Comparison of ENCODE assay signal across 1 cellular context in the genomic region with DNA sequence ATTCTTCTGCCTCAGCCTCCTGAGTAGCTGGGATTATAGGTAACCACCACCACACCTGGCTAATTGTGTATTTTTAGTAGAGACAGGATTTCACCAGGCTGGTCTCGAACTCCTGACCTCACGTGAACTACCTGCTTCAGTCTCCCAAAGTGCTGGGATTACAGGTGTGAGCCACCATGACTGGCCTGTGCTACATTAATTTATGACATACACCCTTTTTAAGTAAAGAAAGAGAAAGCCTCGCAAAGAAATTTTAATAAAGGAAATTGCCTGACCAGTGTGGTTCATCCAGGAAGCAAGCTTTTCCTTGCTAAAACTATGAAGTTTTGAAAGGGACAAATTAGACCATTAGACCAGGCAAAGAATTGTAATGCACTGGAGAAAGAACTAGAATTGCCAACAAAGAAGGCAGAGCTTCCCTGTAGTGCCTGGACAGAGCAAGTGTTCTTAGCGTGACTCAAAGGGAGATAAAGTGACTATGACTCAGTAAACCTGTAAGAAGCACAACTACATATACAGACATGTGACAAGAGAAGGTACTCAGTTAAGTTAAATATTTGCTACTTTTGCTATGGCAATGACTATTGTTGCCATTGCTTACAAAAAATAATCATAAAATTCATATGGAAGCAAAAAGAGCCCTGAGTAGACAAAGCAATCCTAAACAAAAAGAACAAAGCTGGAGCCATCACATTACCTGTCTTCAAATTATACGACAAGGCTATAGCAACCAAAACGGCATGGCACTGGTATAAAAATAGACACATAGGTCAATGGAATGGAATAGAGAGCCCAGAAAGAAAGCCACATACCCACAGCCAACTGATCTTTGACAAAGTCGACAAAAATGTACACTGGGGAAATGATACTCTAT.
TF ChIP-seq lines count a peak whose summit lies in the region.

No MANE protein-coding gene starts in this region.

TF ChIP-seq in K562, 482 proteins besides CTCF, POLR2A, EP300 and RAD21 (continued from another document and continues in another):
- TF ChIP-seq, protein P1, sequence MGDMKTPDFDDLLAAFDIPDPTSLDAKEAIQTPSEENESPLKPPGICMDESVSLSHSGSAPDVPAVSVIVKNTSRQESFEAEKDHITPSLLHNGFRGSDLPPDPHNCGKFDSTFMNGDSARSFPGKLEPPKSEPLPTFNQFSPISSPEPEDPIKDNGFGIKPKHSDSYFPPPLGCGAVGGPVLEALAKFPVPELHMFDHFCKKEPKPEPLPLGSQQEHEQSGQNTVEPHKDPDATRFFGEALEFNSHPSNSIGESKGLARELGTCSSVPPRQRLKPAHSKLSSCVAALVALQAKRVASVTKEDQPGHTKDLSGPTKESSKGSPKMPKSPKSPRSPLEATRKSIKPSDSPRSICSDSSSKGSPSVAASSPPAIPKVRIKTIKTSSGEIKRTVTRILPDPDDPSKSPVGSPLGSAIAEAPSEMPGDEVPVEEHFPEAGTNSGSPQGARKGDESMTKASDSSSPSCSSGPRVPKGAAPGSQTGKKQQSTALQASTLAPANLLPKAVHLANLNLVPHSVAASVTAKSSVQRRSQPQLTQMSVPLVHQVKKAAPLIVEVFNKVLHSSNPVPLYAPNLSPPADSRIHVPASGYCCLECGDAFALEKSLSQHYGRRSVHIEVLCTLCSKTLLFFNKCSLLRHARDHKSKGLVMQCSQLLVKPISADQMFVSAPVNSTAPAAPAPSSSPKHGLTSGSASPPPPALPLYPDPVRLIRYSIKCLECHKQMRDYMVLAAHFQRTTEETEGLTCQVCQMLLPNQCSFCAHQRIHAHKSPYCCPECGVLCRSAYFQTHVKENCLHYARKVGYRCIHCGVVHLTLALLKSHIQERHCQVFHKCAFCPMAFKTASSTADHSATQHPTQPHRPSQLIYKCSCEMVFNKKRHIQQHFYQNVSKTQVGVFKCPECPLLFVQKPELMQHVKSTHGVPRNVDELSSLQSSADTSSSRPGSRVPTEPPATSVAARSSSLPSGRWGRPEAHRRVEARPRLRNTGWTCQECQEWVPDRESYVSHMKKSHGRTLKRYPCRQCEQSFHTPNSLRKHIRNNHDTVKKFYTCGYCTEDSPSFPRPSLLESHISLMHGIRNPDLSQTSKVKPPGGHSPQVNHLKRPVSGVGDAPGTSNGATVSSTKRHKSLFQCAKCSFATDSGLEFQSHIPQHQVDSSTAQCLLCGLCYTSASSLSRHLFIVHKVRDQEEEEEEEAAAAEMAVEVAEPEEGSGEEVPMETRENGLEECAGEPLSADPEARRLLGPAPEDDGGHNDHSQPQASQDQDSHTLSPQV (IDR thresholded peaks at IDR 0.05), result peak; percentile 97
- TF ChIP-seq, protein P2, sequence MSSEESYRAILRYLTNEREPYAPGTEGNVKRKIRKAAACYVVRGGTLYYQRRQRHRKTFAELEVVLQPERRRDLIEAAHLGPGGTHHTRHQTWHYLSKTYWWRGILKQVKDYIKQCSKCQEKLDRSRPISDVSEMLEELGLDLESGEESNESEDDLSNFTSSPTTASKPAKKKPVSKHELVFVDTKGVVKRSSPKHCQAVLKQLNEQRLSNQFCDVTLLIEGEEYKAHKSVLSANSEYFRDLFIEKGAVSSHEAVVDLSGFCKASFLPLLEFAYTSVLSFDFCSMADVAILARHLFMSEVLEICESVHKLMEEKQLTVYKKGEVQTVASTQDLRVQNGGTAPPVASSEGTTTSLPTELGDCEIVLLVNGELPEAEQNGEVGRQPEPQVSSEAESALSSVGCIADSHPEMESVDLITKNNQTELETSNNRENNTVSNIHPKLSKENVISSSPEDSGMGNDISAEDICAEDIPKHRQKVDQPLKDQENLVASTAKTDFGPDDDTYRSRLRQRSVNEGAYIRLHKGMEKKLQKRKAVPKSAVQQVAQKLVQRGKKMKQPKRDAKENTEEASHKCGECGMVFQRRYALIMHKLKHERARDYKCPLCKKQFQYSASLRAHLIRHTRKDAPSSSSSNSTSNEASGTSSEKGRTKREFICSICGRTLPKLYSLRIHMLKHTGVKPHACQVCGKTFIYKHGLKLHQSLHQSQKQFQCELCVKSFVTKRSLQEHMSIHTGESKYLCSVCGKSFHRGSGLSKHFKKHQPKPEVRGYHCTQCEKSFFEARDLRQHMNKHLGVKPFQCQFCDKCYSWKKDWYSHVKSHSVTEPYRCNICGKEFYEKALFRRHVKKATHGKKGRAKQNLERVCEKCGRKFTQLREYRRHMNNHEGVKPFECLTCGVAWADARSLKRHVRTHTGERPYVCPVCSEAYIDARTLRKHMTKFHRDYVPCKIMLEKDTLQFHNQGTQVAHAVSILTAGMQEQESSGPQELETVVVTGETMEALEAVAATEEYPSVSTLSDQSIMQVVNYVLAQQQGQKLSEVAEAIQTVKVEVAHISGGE (CRISPR knock-in tag; IDR thresholded peaks at IDR 0.05), result peak in 1 of 3 experiments; percentile 42; a peak in 1 of 6 replicates
- TF ChIP-seq GATAD2B (IDR thresholded peaks at IDR 0.05; ENCODE audit: borderline replicate concordance) (peak; percentile 53; the same call in 1 of the 2 replicates), ILF3 (IDR thresholded peaks at IDR 0.05; ENCODE audit: borderline replicate concordance) (peak; percentile 92; the same call in 1 of the 2 replicates), SMARCA4 (IDR thresholded peaks at IDR 0.05) (peak; percentile 92), FOXM1 (IDR thresholded peaks at IDR 0.05; ENCODE audit: low read depth) (no peak), FOXM1 (CRISPR knock-in tag; IDR thresholded peaks at IDR 0.05; ENCODE audit: low read depth) (no peak), MED1 (CRISPR knock-in tag; IDR thresholded peaks at IDR 0.05; ENCODE audit: borderline replicate concordance) (no peak), SIN3A (IDR thresholded peaks at IDR 0.05; ENCODE audit: borderline replicate concordance in 2 of 2, control insufficient read depth in 1 of 2, low read depth in 2 of 2, low read length in 2 of 2) (no peak), BHLHE40 (IDR thresholded peaks at IDR 0.05; ENCODE audit: low read length) (peak; percentile 51; the same call in 1 of the 2 replicates), ELF1 (tag; IDR thresholded peaks at IDR 0.05) (no peak), U2AF2 (optimal IDR thresholded peaks at IDR 0.05; ENCODE audit: low read depth, low read length) (no peak), NELFE (IDR thresholded peaks at IDR 0.05; ENCODE audit: insufficient read depth, insufficient read length) (no peak), TAF7 (tag; IDR thresholded peaks at IDR 0.05) (0 out of 2 replicates have a peak, but pooled peaks have one; percentile 37)
- TF ChIP-seq, protein P3, sequence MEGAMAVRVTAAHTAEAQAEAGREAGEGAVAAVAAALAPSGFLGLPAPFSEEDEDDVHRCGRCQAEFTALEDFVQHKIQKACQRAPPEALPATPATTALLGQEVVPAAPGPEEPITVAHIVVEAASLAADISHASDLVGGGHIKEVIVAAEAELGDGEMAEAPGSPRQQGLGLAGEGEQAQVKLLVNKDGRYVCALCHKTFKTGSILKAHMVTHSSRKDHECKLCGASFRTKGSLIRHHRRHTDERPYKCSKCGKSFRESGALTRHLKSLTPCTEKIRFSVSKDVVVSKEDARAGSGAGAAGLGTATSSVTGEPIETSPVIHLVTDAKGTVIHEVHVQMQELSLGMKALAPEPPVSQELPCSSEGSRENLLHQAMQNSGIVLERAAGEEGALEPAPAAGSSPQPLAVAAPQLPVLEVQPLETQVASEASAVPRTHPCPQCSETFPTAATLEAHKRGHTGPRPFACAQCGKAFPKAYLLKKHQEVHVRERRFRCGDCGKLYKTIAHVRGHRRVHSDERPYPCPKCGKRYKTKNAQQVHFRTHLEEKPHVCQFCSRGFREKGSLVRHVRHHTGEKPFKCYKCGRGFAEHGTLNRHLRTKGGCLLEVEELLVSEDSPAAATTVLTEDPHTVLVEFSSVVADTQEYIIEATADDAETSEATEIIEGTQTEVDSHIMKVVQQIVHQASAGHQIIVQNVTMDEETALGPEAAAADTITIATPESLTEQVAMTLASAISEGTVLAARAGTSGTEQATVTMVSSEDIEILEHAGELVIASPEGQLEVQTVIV (CRISPR knock-in tag; IDR thresholded peaks at IDR 0.05; ENCODE audit: borderline replicate concordance), result no peak
- TF ChIP-seq, protein P4, sequence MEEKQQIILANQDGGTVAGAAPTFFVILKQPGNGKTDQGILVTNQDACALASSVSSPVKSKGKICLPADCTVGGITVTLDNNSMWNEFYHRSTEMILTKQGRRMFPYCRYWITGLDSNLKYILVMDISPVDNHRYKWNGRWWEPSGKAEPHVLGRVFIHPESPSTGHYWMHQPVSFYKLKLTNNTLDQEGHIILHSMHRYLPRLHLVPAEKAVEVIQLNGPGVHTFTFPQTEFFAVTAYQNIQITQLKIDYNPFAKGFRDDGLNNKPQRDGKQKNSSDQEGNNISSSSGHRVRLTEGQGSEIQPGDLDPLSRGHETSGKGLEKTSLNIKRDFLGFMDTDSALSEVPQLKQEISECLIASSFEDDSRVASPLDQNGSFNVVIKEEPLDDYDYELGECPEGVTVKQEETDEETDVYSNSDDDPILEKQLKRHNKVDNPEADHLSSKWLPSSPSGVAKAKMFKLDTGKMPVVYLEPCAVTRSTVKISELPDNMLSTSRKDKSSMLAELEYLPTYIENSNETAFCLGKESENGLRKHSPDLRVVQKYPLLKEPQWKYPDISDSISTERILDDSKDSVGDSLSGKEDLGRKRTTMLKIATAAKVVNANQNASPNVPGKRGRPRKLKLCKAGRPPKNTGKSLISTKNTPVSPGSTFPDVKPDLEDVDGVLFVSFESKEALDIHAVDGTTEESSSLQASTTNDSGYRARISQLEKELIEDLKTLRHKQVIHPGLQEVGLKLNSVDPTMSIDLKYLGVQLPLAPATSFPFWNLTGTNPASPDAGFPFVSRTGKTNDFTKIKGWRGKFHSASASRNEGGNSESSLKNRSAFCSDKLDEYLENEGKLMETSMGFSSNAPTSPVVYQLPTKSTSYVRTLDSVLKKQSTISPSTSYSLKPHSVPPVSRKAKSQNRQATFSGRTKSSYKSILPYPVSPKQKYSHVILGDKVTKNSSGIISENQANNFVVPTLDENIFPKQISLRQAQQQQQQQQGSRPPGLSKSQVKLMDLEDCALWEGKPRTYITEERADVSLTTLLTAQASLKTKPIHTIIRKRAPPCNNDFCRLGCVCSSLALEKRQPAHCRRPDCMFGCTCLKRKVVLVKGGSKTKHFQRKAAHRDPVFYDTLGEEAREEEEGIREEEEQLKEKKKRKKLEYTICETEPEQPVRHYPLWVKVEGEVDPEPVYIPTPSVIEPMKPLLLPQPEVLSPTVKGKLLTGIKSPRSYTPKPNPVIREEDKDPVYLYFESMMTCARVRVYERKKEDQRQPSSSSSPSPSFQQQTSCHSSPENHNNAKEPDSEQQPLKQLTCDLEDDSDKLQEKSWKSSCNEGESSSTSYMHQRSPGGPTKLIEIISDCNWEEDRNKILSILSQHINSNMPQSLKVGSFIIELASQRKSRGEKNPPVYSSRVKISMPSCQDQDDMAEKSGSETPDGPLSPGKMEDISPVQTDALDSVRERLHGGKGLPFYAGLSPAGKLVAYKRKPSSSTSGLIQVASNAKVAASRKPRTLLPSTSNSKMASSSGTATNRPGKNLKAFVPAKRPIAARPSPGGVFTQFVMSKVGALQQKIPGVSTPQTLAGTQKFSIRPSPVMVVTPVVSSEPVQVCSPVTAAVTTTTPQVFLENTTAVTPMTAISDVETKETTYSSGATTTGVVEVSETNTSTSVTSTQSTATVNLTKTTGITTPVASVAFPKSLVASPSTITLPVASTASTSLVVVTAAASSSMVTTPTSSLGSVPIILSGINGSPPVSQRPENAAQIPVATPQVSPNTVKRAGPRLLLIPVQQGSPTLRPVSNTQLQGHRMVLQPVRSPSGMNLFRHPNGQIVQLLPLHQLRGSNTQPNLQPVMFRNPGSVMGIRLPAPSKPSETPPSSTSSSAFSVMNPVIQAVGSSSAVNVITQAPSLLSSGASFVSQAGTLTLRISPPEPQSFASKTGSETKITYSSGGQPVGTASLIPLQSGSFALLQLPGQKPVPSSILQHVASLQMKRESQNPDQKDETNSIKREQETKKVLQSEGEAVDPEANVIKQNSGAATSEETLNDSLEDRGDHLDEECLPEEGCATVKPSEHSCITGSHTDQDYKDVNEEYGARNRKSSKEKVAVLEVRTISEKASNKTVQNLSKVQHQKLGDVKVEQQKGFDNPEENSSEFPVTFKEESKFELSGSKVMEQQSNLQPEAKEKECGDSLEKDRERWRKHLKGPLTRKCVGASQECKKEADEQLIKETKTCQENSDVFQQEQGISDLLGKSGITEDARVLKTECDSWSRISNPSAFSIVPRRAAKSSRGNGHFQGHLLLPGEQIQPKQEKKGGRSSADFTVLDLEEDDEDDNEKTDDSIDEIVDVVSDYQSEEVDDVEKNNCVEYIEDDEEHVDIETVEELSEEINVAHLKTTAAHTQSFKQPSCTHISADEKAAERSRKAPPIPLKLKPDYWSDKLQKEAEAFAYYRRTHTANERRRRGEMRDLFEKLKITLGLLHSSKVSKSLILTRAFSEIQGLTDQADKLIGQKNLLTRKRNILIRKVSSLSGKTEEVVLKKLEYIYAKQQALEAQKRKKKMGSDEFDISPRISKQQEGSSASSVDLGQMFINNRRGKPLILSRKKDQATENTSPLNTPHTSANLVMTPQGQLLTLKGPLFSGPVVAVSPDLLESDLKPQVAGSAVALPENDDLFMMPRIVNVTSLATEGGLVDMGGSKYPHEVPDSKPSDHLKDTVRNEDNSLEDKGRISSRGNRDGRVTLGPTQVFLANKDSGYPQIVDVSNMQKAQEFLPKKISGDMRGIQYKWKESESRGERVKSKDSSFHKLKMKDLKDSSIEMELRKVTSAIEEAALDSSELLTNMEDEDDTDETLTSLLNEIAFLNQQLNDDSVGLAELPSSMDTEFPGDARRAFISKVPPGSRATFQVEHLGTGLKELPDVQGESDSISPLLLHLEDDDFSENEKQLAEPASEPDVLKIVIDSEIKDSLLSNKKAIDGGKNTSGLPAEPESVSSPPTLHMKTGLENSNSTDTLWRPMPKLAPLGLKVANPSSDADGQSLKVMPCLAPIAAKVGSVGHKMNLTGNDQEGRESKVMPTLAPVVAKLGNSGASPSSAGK (IDR thresholded peaks at IDR 0.05), result peak; percentile 82
- TF ChIP-seq, protein P5, sequence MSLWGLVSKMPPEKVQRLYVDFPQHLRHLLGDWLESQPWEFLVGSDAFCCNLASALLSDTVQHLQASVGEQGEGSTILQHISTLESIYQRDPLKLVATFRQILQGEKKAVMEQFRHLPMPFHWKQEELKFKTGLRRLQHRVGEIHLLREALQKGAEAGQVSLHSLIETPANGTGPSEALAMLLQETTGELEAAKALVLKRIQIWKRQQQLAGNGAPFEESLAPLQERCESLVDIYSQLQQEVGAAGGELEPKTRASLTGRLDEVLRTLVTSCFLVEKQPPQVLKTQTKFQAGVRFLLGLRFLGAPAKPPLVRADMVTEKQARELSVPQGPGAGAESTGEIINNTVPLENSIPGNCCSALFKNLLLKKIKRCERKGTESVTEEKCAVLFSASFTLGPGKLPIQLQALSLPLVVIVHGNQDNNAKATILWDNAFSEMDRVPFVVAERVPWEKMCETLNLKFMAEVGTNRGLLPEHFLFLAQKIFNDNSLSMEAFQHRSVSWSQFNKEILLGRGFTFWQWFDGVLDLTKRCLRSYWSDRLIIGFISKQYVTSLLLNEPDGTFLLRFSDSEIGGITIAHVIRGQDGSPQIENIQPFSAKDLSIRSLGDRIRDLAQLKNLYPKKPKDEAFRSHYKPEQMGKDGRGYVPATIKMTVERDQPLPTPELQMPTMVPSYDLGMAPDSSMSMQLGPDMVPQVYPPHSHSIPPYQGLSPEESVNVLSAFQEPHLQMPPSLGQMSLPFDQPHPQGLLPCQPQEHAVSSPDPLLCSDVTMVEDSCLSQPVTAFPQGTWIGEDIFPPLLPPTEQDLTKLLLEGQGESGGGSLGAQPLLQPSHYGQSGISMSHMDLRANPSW (CRISPR knock-in tag; IDR thresholded peaks at IDR 0.05), result no peak
